ENCODE assay signal across 18 cellular contexts in genomic region chr1:231021540-231022031, GRCh38. TPM values are rescaled to one million over a fixed set of nuclear protein-coding genes. Genes with fewer than 3 reads are reported as not detected.
A peak's percentile ranks its signal among the peaks of the same experiment; 100 is the strongest.
DNase-seq lines count a peak whose midpoint lies in the region; ATAC-seq and TF ChIP-seq lines count a peak whose summit lies in the region.
"Had no signal": no experiment of that assay in that cellular context is flagged by ENCODE, and none has a peak within 500 bp of the region (broad histone marks: within the 10 kb centered on the region; RNA-seq: fewer than 3 reads in every experiment).

No MANE protein-coding gene starts in this region.

- peak overlapping the region; percentile 95 for H2BK120ac ChIP-seq in mesenchymal stem cell (ENCODE audit: low read depth, low read length)

- ATAC-seq in HG03469 (IDR thresholded peaks at IDR 0.05; ENCODE audit: unreplicated experiment) = no peak
- ATAC-seq in GM18502 (IDR thresholded peaks at IDR 0.05; ENCODE audit: poor library complexity, unreplicated experiment) = no peak

- no peak overlapping the region for H2AK5ac ChIP-seq in mesenchymal stem cell (ENCODE audit: low read length, severe bottlenecking)

- H3K4ac ChIP-seq in mesenchymal stem cell (ENCODE audit: low read depth in 1 of 2, low read length in 2 of 2) = peak overlapping the region; percentile 24 to 57

- no peak overlapping the region for H3K27ac ChIP-seq in brain microvascular endothelial cell
- H3K27ac ChIP-seq in mesenchymal stem cell (ENCODE audit: low read length, poor library complexity, severe bottlenecking) = no peak overlapping the region
- H3K27ac ChIP-seq: colonic mucosa, vagina had no signal

- H3K36me3 ChIP-seq in brain microvascular endothelial cell (replicated peaks) (no peaks in the 10 kb centered on the region), mesenchymal stem cell (ENCODE audit: control insufficient read depth in 1 of 2, insufficient read depth in 2 of 2, low read depth in 1 of 2, low read length in 2 of 2) (peaks cover 8 to 19% of the 10 kb centered on the region in 2 experiments)
- H3K36me3 ChIP-seq: colonic mucosa had no signal

- DNase-seq in EH (ENCODE audit: low read depth) (peak; percentile 30), M059J (ENCODE audit: low read depth) (peak; percentile 40), brain microvascular endothelial cell (peak; percentile 61), mesenchymal stem cell (peak; percentile 92), DMS114 treated with DMSO at 0.1 percent for 48 hours (lab: John Stamatoyannopoulos, UW; ENCODE audit: unreplicated experiment) (no peak), NCI-H526 treated with DMSO at 0.1 percent for 48 hours (lab: John Stamatoyannopoulos, UW) (no peak)
- DNase-seq: activated CD4-positive, CD25-positive, alpha-beta regulatory T cell treated with anti-CD3 and anti-CD28 coated beads, Interleukin-2, amount 50 U/mL, for 72 hours; CD4-positive, alpha-beta memory T cell; colonic mucosa; NCI-H1436 treated with DMSO at 0.1 percent for 48 hours; NCI-H2171 treated with DMSO at 0.1 percent for 48 hours; NCI-H748 treated with DMSO at 0.1 percent for 48 hours; stimulated activated CD4-positive, alpha-beta T cell treated with anti-CD3 and anti-CD28 coated beads, Interleukin-12 subunit alpha, Interleukin-12 subunit beta, amount 100 ng/mL, for 4 hours; substantia nigra; T1000 had no signal

- peak overlapping the region; percentile 48 for H4K8ac ChIP-seq in mesenchymal stem cell (ENCODE audit: low read length)

- in situ Hi-C loops in brain microvascular endothelial cell (cut with HindIII; ENCODE audit: low pct_ligation_motif_present, low sequenced_read_pairs) = no loop called here

- peak overlapping the region; percentile 72 to 89 for H2BK12ac ChIP-seq in mesenchymal stem cell (ENCODE audit: low read length in 2 of 2)

- no peak overlapping the region for H3K4me2 ChIP-seq in mesenchymal stem cell (ENCODE audit: low read length, poor library complexity, severe bottlenecking)

- H3K4me3 ChIP-seq in brain microvascular endothelial cell (ENCODE audit: low read depth, low read length) (no peak overlapping the region), mesenchymal stem cell (ENCODE audit: insufficient read depth in 1 of 2, low read depth in 1 of 2, low read length in 2 of 2) (no peak overlapping the region)
- H3K4me3 ChIP-seq: colonic mucosa, vagina had no signal

- no peak overlapping the region for H3K9ac ChIP-seq in mesenchymal stem cell (ENCODE audit: low read length)

- peaks cover 1% of the 10 kb centered on the region for H3K79me1 ChIP-seq in mesenchymal stem cell (replicated peaks; ENCODE audit: low read length, poor library complexity, severe bottlenecking)

- TF ChIP-seq CTCF in brain microvascular endothelial cell (IDR thresholded peaks at IDR 0.05; ENCODE audit: low read depth, low read length, missing control alignments) = no peak

- H3K9me3 ChIP-seq in mesenchymal stem cell (ENCODE audit: control insufficient read depth, low read length) = no peaks in the 10 kb centered on the region
- H3K9me3 ChIP-seq: colonic mucosa, vagina had no signal

- peak overlapping the region; percentile 92 for H4K91ac ChIP-seq in mesenchymal stem cell (ENCODE audit: low read length)

- H2AFZ ChIP-seq in mesenchymal stem cell (ENCODE audit: low read depth, low read length) = no peak overlapping the region

- H2BK15ac ChIP-seq in mesenchymal stem cell (ENCODE audit: low read depth, poor library complexity, severe bottlenecking) = no peak overlapping the region

- H3K18ac ChIP-seq in mesenchymal stem cell (ENCODE audit: low read depth in 1 of 2, low read length in 2 of 2) = peak overlapping the region; percentile 53 to 71

- no peaks in the 10 kb centered on the region for H3K27me3 ChIP-seq in brain microvascular endothelial cell (replicated peaks)
- no peaks in the 10 kb centered on the region for H3K27me3 ChIP-seq in mesenchymal stem cell (ENCODE audit: control insufficient read depth in 1 of 2, insufficient read depth in 1 of 2, low read length in 2 of 2)
- H3K27me3 ChIP-seq: colonic mucosa, vagina had no signal

- no peak overlapping the region for H2BK5ac ChIP-seq in mesenchymal stem cell (ENCODE audit: low read depth, low read length, poor library complexity, severe bottlenecking)

- peaks cover 3% of the 10 kb centered on the region for H3K4me1 ChIP-seq in mesenchymal stem cell (ENCODE audit: control insufficient read depth, insufficient read depth, low read depth, low read length)
- H3K4me1 ChIP-seq: colonic mucosa had no signal

- 43% methylated on average over 12 of the region's 12 CpGs for WGBS in mesenchymal stem cell

- no peak overlapping the region for H3K23ac ChIP-seq in mesenchymal stem cell (ENCODE audit: low read length in 2 of 2)

- peak overlapping the region in 1 of 2 experiments; percentile 13 for H3K14ac ChIP-seq in mesenchymal stem cell (ENCODE audit: low read length in 2 of 2)

RNA-seq across cellular contexts. Expression of gene FAM89A, which starts 18.5 kb away (rescaled TPM):
- 7.3 and 9.4 TPM in 2 replicates for total RNA-seq in M059J (2014; rRNA removed; shearing (Covaris generic))
- 79.1 TPM for polyA plus RNA-seq in mesenchymal stem cell (2013, experiment 1 of 2)
- polyA plus RNA-seq in mesenchymal stem cell (2013, experiment 2 of 2) = 83.8 TPM

RNA-seq across cellular contexts. Expression of gene ARV1, which starts 42.7 kb away (rescaled TPM):
- total RNA-seq in M059J (2014; rRNA removed; shearing (Covaris generic)) = 19.4 and 31.4 TPM in 2 replicates
- 20.5 TPM for polyA plus RNA-seq in mesenchymal stem cell (2013, experiment 1 of 2)
- polyA plus RNA-seq in mesenchymal stem cell (2013, experiment 2 of 2) = 21.3 TPM

RNA-seq across cellular contexts. Expression of gene TTC13, which starts 42.9 kb away (rescaled TPM):
- 15.5 and 18.5 TPM in 2 replicates for total RNA-seq in M059J (2014; rRNA removed; shearing (Covaris generic))
- polyA plus RNA-seq in mesenchymal stem cell (2013, experiment 1 of 2) = 7.8 TPM
- 8.1 TPM for polyA plus RNA-seq in mesenchymal stem cell (2013, experiment 2 of 2)

Comparison
In these comparisons a context has a peak if more than half of its experiments do, and no peak if none do; other contexts are left out.
1. DNase-seq: peak in EH (single experiment), M059J (single experiment), brain microvascular endothelial cell (single experiment) and mesenchymal stem cell (single experiment); none in DMS114 treated with DMSO at 0.1 percent for 48 hours (single experiment) and NCI-H526 treated with DMSO at 0.1 percent for 48 hours (single experiment).